12 cellular contexts compared by ENCODE assay signal in the genomic region with DNA sequence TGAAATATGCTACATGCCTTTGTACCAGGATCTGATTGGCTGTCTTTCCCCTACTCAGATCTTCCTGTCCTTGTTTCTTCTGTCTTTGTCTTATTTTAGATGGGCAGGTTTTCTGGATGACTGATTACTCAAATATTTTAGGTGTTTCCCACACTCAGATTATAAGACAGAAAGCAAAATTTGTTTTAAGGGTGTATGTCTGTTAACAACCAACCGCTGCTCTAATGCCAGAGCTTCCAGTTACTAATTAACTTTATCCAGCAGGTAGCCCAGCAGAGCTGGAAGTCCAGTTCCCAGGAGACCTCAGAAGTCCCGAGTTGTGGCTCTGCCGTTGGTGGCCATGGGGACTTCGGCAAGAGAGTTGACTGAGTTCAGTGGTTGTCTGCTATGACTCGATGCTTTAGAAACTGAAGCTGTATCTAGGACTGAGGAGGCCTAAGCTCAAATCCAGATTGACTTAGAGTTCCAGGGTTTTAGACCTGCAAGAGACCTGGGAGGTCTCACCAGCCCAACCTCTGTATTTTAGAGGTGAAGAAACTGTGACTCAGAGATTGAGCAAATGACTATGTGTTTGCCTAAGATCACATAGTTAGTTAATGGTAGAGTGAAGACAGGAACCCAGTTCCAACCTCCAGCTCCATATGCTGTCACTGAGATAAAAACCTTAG. TPM values are rescaled to one million over a fixed set of nuclear protein-coding genes. Genes with fewer than 3 reads are reported as not detected.
DNase-seq lines count a peak whose midpoint lies in the region; ATAC-seq and TF ChIP-seq lines count a peak whose summit lies in the region.
"Had no signal": no experiment of that assay in that cellular context is flagged by ENCODE, and none has a peak within 500 bp of the region (broad histone marks: within the 10 kb centered on the region; RNA-seq: fewer than 3 reads in every experiment).

No MANE protein-coding gene starts in this region.

- peak; percentile 47 for ATAC-seq in foreskin keratinocyte
- no peak for ATAC-seq in GM21528 (IDR thresholded peaks at IDR 0.05; ENCODE audit: low FRiP score, unreplicated experiment)
- ATAC-seq: heart right ventricle had no signal

- H3K27me3 ChIP-seq in foreskin keratinocyte, result no peaks in the 10 kb centered on the region
- no peaks in the 10 kb centered on the region for H3K27me3 ChIP-seq in H7 (ENCODE audit: control insufficient read depth, insufficient read depth, low read length)

- peaks cover 43% of the 10 kb centered on the region for H3K4me1 ChIP-seq in foreskin keratinocyte

- H3K4me1 Mint-ChIP-seq in endothelial cell (ENCODE audit: unreplicated experiment), result peaks cover 12% of the 10 kb centered on the region

- POLR2A ChIA-PET in RWPE1 (lab: Yijun Ruan, JAX; ENCODE audit: low non-redundant PET), result no interaction called here

- H3K36me3 ChIP-seq in H7 (replicated peaks; ENCODE audit: control insufficient read depth, insufficient read depth, low read length), result no peaks in the 10 kb centered on the region

- H3K27ac ChIP-seq in RWPE1, result no peak overlapping the region
- peak overlapping the region; percentile 97 for H3K27ac ChIP-seq in foreskin keratinocyte
- H3K27ac ChIP-seq: heart right ventricle, KMS-11 had no signal

- peak; percentile 60 for DNase-seq in stimulated activated CD4-positive, alpha-beta T cell treated with anti-CD3 and anti-CD28 coated beads, Interleukin-1b, Interleukin-23, amount 100 ng/mL, for 48 hours
- DNase-seq in stimulated activated CD4-positive, alpha-beta T cell treated with anti-CD3 and anti-CD28 coated beads, Interleukin-4, amount 100 ng/mL, for 4 hours, result no peak
- DNase-seq in RWPE1 (ENCODE audit: low spot score) (peak; percentile 26), foreskin keratinocyte (peak; percentile 72 to 87), endothelial cell (ENCODE audit: low spot score) (no peak), DMS 273 (lab: John Stamatoyannopoulos, UW; ENCODE audit: unreplicated experiment) (no peak), H7 (no peak)
- DNase-seq: cerebellar nuclear complex, COR-L47, heart right ventricle had no signal

- H3K9me3 Mint-ChIP-seq in endothelial cell (ENCODE audit: unreplicated experiment), result no peaks in the 10 kb centered on the region

- no peaks in the 10 kb centered on the region for H3K36me3 Mint-ChIP-seq in endothelial cell (ENCODE audit: low read depth, unreplicated experiment)

- H3K27me3 Mint-ChIP-seq in endothelial cell (ENCODE audit: unreplicated experiment), result no peaks in the 10 kb centered on the region

- CTCF ChIA-PET in RWPE1 (lab: Yijun Ruan, JAX), result interaction anchor here (0.5 to 1.4 kb wide), 6 partner anchors 21 to 581 kb away, joined by 3 to 4 read pairs (median 3); no protein-coding TSS in a partner anchor

- H3K4me3 ChIP-seq in H7 (ENCODE audit: insufficient read depth, low read depth, low read length), result no peak overlapping the region
- H3K4me3 ChIP-seq: heart right ventricle had no signal

- H3K4me3 Mint-ChIP-seq in endothelial cell (ENCODE audit: unreplicated experiment), result no peak overlapping the region

- TF ChIP-seq CTCF in RWPE1 (conservative IDR thresholded peaks at IDR 0.05; ENCODE audit: low read depth) (no peak), foreskin keratinocyte (conservative IDR thresholded peaks at IDR 0.05) (no peak), endothelial cell (IDR thresholded peaks at IDR 0.05; ENCODE audit: unreplicated experiment) (no peak)

- no peak overlapping the region for H3K27ac Mint-ChIP-seq in endothelial cell (ENCODE audit: unreplicated experiment)

RNA-seq across cellular contexts. Expression of gene IL1R2, which starts 7.5 kb away (rescaled TPM):
- total RNA-seq in foreskin keratinocyte (37.9 and 40.7 TPM in 2 replicates), endothelial cell (ENCODE audit: unreplicated experiment) (not detected)
- 36.6 and 44.6 TPM in 2 replicates for polyA plus RNA-seq in foreskin keratinocyte
- total RNA-seq in H7 (2014; rRNA removed; shearing (Covaris generic)), result 0.17 and 0.44 TPM in 2 replicates

Comparison
In these comparisons a context has a peak if more than half of its experiments do, and no peak if none do; other contexts are left out.
1. DNase-seq: peak in stimulated activated CD4-positive, alpha-beta T cell treated with anti-CD3 and anti-CD28 coated beads, Interleukin-1b, Interleukin-23, amount 100 ng/mL, for 48 hours (single experiment), RWPE1 (single experiment) and foreskin keratinocyte (2 of 2); none in stimulated activated CD4-positive, alpha-beta T cell treated with anti-CD3 and anti-CD28 coated beads, Interleukin-4, amount 100 ng/mL, for 4 hours (0 of 2), endothelial cell (single experiment), DMS 273 (single experiment) and H7 (single experiment).
2. RNA of gene IL1R2, which starts 7.5 kb away (total RNA-seq): 37.9 to 40.7 TPM in foreskin keratinocyte; not detected in endothelial cell (single experiment) and 0.17 to 0.44 TPM in H7; every median in the first group is over 10 times any median in the second.